Comparison of ENCODE assay signal across 8 cellular contexts in the genomic region with DNA sequence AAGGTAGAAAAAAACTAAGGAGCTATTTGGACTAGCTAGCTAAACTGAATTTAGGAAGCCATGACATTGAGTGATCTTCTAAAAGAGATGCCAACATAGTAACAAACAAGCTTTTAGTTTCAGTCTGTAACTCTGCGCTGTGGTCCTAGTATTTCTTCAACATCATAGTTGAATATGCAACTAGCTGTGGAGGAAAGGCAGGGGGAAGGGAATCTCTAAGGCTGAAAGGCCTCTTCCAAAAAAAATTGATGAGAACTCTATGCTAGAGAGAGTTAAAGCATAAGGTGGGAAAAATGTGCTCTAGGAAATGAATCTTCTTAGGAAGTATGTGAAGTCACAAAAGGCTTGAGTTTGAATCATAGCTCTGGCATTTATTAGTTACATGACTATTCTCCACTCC.
DNase-seq lines count a peak whose midpoint lies in the region; ATAC-seq and TF ChIP-seq lines count a peak whose summit lies in the region.
"Not testable (repeated sequence)": the region's sequence is repeated elsewhere in the genome, so short reads cannot be mapped to it uniquely, and the experiment has no call there.

No MANE protein-coding gene starts in this region.

- peak overlapping the region; percentile 97 for H3K27ac Mint-ChIP-seq in activated CD4-positive, alpha-beta T cell treated with anti-CD3 and anti-CD28 coated beads, Interleukin-2, amount 10 ng/mL, durations not matched to agents 7 days and 5 days
- peak overlapping the region; percentile 60 for H3K27ac Mint-ChIP-seq in memory B cell

- H3K36me3 ChIP-seq in mammary epithelial cell (ENCODE audit: insufficient read depth, low read length) = not testable (repeated sequence)

- intact Hi-C loops in mammary epithelial cell (cut with micrococcal nuclease) = not testable (repeated sequence)

- not testable (repeated sequence) for H3K9me3 ChIP-seq in mammary epithelial cell (replicated peaks; ENCODE audit: insufficient read depth, low read length)

- dilution Hi-C loops in mammary epithelial cell (cut with HindIII; ENCODE audit: low sequenced_read_pairs) = not testable (repeated sequence)

- H3K27ac ChIP-seq in mammary epithelial cell (ENCODE audit: insufficient read depth, low read depth, low read length) = peak overlapping the region; percentile 90

- DNase-seq in A172 (ENCODE audit: low spot score) = peak; percentile 64
- DNase-seq in LHCN-M2 (ENCODE audit: low read depth) = peak; percentile 59
- DNase-seq in activated CD4-positive, alpha-beta T cell treated with anti-CD3 and anti-CD28 coated beads, Interleukin-2, amount 10 ng/mL, durations not matched to agents 7 days and 5 days; memory B cell (ENCODE audit: low spot score in 2 of 2): not testable (repeated sequence)
- DNase-seq in mammary epithelial cell = peak; percentile 69

- not testable (repeated sequence) for H3K4me1 ChIP-seq in mammary epithelial cell (ENCODE audit: insufficient read depth, low read length)

- CTCF ChIA-PET in activated CD4-positive, alpha-beta T cell treated with anti-CD3 and anti-CD28 coated beads, Interleukin-2, amount 10 ng/mL, durations not matched to agents 7 days and 5 days (lab: Charles Lee); mammary epithelial cell (lab: Charles Lee; ENCODE audit: low non-redundant PET): not testable (repeated sequence)

- H4K20me1 ChIP-seq in mammary epithelial cell (ENCODE audit: insufficient read depth, low read length) = not testable (repeated sequence)

- POLR2A ChIA-PET in activated CD4-positive, alpha-beta T cell treated with anti-CD3 and anti-CD28 coated beads, Interleukin-2, amount 10 ng/mL, durations not matched to agents 7 days and 5 days (lab: Charles Lee) = not testable (repeated sequence)

- H3K4me3 ChIP-seq in mammary epithelial cell (replicated peaks in 1 of 3; ENCODE audit: insufficient read depth in 1 of 3, low read depth in 2 of 3, low read length in 3 of 3) = not testable (repeated sequence)

- H2AFZ ChIP-seq in mammary epithelial cell (ENCODE audit: low read depth, low read length) = not testable (repeated sequence)

- BruUV-seq in mammary epithelial cell (replicated peaks; lab: Mats Ljungman, UMichigan) = not testable (repeated sequence)

- not testable (repeated sequence) for H3K9ac ChIP-seq in mammary epithelial cell (ENCODE audit: insufficient read depth, low read length)

- H3K4me2 ChIP-seq in mammary epithelial cell (ENCODE audit: insufficient read depth, low read depth, low read length) = not testable (repeated sequence)

- H3K4me1 Mint-ChIP-seq in activated CD4-positive, alpha-beta T cell treated with anti-CD3 and anti-CD28 coated beads, Interleukin-2, amount 10 ng/mL, durations not matched to agents 7 days and 5 days = peaks cover 20% of the 10 kb centered on the region
- H3K4me1 Mint-ChIP-seq in memory B cell = not testable (repeated sequence)

- H3K36me3 Mint-ChIP-seq in activated CD4-positive, alpha-beta T cell treated with anti-CD3 and anti-CD28 coated beads, Interleukin-2, amount 10 ng/mL, durations not matched to agents 7 days and 5 days (ENCODE audit: low read depth) = peaks cover 11% of the 10 kb centered on the region
- not testable (repeated sequence) for H3K36me3 Mint-ChIP-seq in memory B cell

- in situ Hi-C loops in mammary epithelial cell (cut with MboI; ENCODE audit: low sequenced_read_pairs in 2 of 2) = not testable (repeated sequence)

- 78% methylated on average over 1 of the region's 1 CpG for WGBS in mammary epithelial cell (ENCODE audit: low coverage, missing lambda C conversion rate)

- not testable (repeated sequence) for H3K9me3 Mint-ChIP-seq in activated CD4-positive, alpha-beta T cell treated with anti-CD3 and anti-CD28 coated beads, Interleukin-2, amount 10 ng/mL, durations not matched to agents 7 days and 5 days; memory B cell

- H3K4me3 Mint-ChIP-seq in activated CD4-positive, alpha-beta T cell treated with anti-CD3 and anti-CD28 coated beads, Interleukin-2, amount 10 ng/mL, durations not matched to agents 7 days and 5 days = peak overlapping the region; percentile 75
- not testable (repeated sequence) for H3K4me3 Mint-ChIP-seq in memory B cell

- not testable (repeated sequence) for H3K79me2 ChIP-seq in mammary epithelial cell (ENCODE audit: insufficient read depth, low read length)

- not testable (repeated sequence) for TF ChIP-seq CTCF in mammary epithelial cell (conservative IDR thresholded peaks at IDR 0.05 in 1 of 2, IDR thresholded peaks at IDR 0.05 in 1 of 2; ENCODE audit: extremely low read depth in 1 of 2, insufficient read depth in 1 of 2, low read depth in 1 of 2, low read length in 2 of 2)

- not testable (repeated sequence) for H3K27me3 Mint-ChIP-seq in activated CD4-positive, alpha-beta T cell treated with anti-CD3 and anti-CD28 coated beads, Interleukin-2, amount 10 ng/mL, durations not matched to agents 7 days and 5 days; memory B cell

- H3K27me3 ChIP-seq in mammary epithelial cell (ENCODE audit: insufficient read depth, low read length) = not testable (repeated sequence)

- peak; percentile 77 for ATAC-seq in GM18502 (IDR thresholded peaks at IDR 0.05; ENCODE audit: poor library complexity, unreplicated experiment)
- ATAC-seq in GM21390 (IDR thresholded peaks at IDR 0.05; ENCODE audit: unreplicated experiment) = peak; percentile 63
- peak; percentile 49 for ATAC-seq in HG03064 (IDR thresholded peaks at IDR 0.05; ENCODE audit: low read depth, unreplicated experiment)
- peak; percentile 69 for ATAC-seq in memory B cell (ENCODE audit: low read depth)
